In the genomic region with DNA sequence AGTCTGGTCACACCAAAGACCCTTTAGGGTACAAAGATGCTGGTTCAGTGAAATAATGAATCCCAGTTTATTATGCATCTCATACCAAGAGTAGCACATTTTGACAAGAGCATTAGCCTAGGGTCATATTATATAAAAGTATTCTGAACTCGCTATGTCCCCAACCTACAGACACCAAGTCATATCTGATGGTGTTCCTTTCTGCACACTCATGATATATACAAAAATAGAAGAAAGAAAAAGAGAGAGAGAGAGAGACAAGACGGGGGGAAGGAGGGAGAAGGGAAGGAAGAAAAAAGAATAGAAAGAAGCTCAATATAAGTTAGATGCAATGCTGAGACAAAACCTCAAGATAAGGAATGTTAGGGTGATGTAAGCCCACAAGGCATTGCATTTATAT, we compare ENCODE assay signal across 17 cellular contexts.
"Had no signal": no experiment of that assay in that cellular context is flagged by ENCODE, and none has a peak within 500 bp of the region (broad histone marks: within the 10 kb centered on the region; RNA-seq: fewer than 3 reads in every experiment).

No MANE protein-coding gene starts in this region.

- H3K4me3 ChIP-seq: adrenal gland, cardiac muscle cell, lung, neural progenitor cell, ovary had no signal

- DNase-seq: activated CD4-positive, alpha-beta memory T cell treated with anti-CD3 and anti-CD28 coated beads, Interleukin-2, amount 10 ng/mL, durations not matched to agents 7 days and 5 days; activated CD4-positive, alpha-beta T cell treated with anti-CD3 and anti-CD28 coated beads for 1 hour; activated effector memory CD4-positive, alpha-beta T cell treated with Interleukin-2 at 50 U/mL for 16 hours; activated T-cell treated with anti-CD3 and anti-CD28 coated beads, Interleukin-2, amount 50 U/mL, for 4 hours; ovary; stimulated activated CD4-positive, alpha-beta T cell treated with anti-CD3 and anti-CD28 coated beads, Interleukin-15, amount 100 ng/mL, for 24 hours; stimulated activated CD4-positive, alpha-beta T cell treated with anti-CD3 and anti-CD28 coated beads, Interleukin-4, amount 100 ng/mL, for 1 hour; stimulated activated naive CD4-positive, alpha-beta T cell treated with Interleukin-2 at 50 U/mL for 16 hours; T-helper 1 cell; T1000 had no signal

- H3K27me3 Mint-ChIP-seq: activated CD4-positive, alpha-beta memory T cell treated with anti-CD3 and anti-CD28 coated beads, Interleukin-2, amount 10 ng/mL, durations not matched to agents 7 days and 5 days; activated naive CD4-positive, alpha-beta T cell treated with anti-CD3 and anti-CD28 coated beads, Interleukin-2, amount 50 U/mL, for 24 hours had no signal

- H3K9me3 ChIP-seq: adrenal gland, ovary had no signal

- H3K4me1 ChIP-seq: neural progenitor cell had no signal

- H3K4me1 Mint-ChIP-seq: activated CD4-positive, alpha-beta memory T cell treated with anti-CD3 and anti-CD28 coated beads, Interleukin-2, amount 10 ng/mL, durations not matched to agents 7 days and 5 days; activated naive CD4-positive, alpha-beta T cell treated with anti-CD3 and anti-CD28 coated beads, Interleukin-2, amount 50 U/mL, for 24 hours; neural progenitor cell had no signal

- ATAC-seq: activated T-cell treated with anti-CD3 and anti-CD28 coated beads, Interleukin-2, amount 50 U/mL, for 4 hours; SK-N-SH treated with all-trans-retinoic acid at 6 μM for 48 hours had no signal

- H3K27ac ChIP-seq: adrenal gland, cardiac muscle cell, neural progenitor cell, ovary had no signal

- H3K9me3 Mint-ChIP-seq: activated CD4-positive, alpha-beta memory T cell treated with anti-CD3 and anti-CD28 coated beads, Interleukin-2, amount 10 ng/mL, durations not matched to agents 7 days and 5 days; activated naive CD4-positive, alpha-beta T cell treated with anti-CD3 and anti-CD28 coated beads, Interleukin-2, amount 50 U/mL, for 24 hours; activated T-cell treated with anti-CD3 and anti-CD28 coated beads, Interleukin-2, amount 50 U/mL, for 4 hours; mesothelial cell of epicardium; neural progenitor cell had no signal

- H3K36me3 ChIP-seq: ovary had no signal

- H2AFZ ChIP-seq: neural progenitor cell had no signal

- H3K27ac Mint-ChIP-seq: activated CD4-positive, alpha-beta memory T cell treated with anti-CD3 and anti-CD28 coated beads, Interleukin-2, amount 10 ng/mL, durations not matched to agents 7 days and 5 days; activated naive CD4-positive, alpha-beta T cell treated with anti-CD3 and anti-CD28 coated beads, Interleukin-2, amount 50 U/mL, for 24 hours; mesothelial cell of epicardium; neural progenitor cell had no signal

- H3K4me2 ChIP-seq: neural progenitor cell had no signal

- H3K4me3 Mint-ChIP-seq: activated CD4-positive, alpha-beta memory T cell treated with anti-CD3 and anti-CD28 coated beads, Interleukin-2, amount 10 ng/mL, durations not matched to agents 7 days and 5 days; activated naive CD4-positive, alpha-beta T cell treated with anti-CD3 and anti-CD28 coated beads, Interleukin-2, amount 50 U/mL, for 24 hours; activated T-cell treated with anti-CD3 and anti-CD28 coated beads, Interleukin-2, amount 50 U/mL, for 4 hours; mesothelial cell of epicardium; neural progenitor cell had no signal

- H3K27me3 ChIP-seq: adrenal gland, cardiac muscle cell, neural progenitor cell, ovary had no signal
